ENCODE assay signal across 21 cellular contexts in genomic region chr18:40877096-40877495, GRCh38.
DNase-seq lines count a peak whose midpoint lies in the region; ATAC-seq and TF ChIP-seq lines count a peak whose summit lies in the region.
"Had no signal": no experiment of that assay in that cellular context is flagged by ENCODE, and none has a peak within 500 bp of the region (broad histone marks: within the 10 kb centered on the region; RNA-seq: fewer than 3 reads in every experiment).

No MANE protein-coding gene starts in this region.

- no peaks in the 10 kb centered on the region for H3F3A ChIP-seq in PC-9 (ENCODE audit: insufficient read depth, low read depth)

- ATAC-seq in foreskin keratinocyte, result peak; percentile 90
- ATAC-seq: activated CD4-positive, CD25-positive, alpha-beta regulatory T cell treated with anti-CD3 and anti-CD28 coated beads, Interleukin-2, amount 50 U/mL, for 24 hours; K562; Panc1 had no signal

- intact Hi-C loops in PC-9 (cut with micrococcal nuclease; ENCODE audit: unreplicated experiment), result no loop called here

- H3K4me3 ChIP-seq in PC-9, result no peak overlapping the region
- H3K4me3 ChIP-seq: dorsolateral prefrontal cortex, K562, skin epidermis had no signal

- no TSS peak for BruUV-seq in PC-9 (replicated peaks; lab: Mats Ljungman, UMichigan)

- no peaks in the 10 kb centered on the region for H4K20me1 ChIP-seq in PC-9 (ENCODE audit: insufficient read depth)

- no peak overlapping the region for H3K27ac ChIP-seq in foreskin keratinocyte
- no peak overlapping the region for H3K27ac ChIP-seq in PC-9
- H3K27ac ChIP-seq: dorsolateral prefrontal cortex, skin epidermis had no signal

- H3K4me1 ChIP-seq in foreskin keratinocyte (peaks cover 40% of the 10 kb centered on the region), PC-9 (replicated peaks; ENCODE audit: insufficient read depth) (no peaks in the 10 kb centered on the region)
- H3K4me1 ChIP-seq: Caco-2 had no signal

- no peaks in the 10 kb centered on the region for H3K9me3 ChIP-seq in PC-9 (ENCODE audit: insufficient read depth, low read depth)
- H3K9me3 ChIP-seq: Caco-2 had no signal

- H3K9me2 ChIP-seq in PC-9 (ENCODE audit: insufficient read depth), result no peaks in the 10 kb centered on the region

- no peaks in the 10 kb centered on the region for H3K27me3 ChIP-seq in foreskin keratinocyte
- no peaks in the 10 kb centered on the region for H3K27me3 ChIP-seq in PC-9 (ENCODE audit: insufficient read depth, low read depth)
- H3K27me3 ChIP-seq: dorsolateral prefrontal cortex had no signal

- H2AFZ ChIP-seq in PC-9, result no peak overlapping the region

- no peak overlapping the region for H3K4me2 ChIP-seq in PC-9

- CTCF ChIA-PET in PC-9 (lab: Charles Lee), result no interaction called here

- no peaks in the 10 kb centered on the region for H3K36me3 ChIP-seq in PC-9 (ENCODE audit: low read depth)

- DNase-seq in A172 (ENCODE audit: low spot score) (peak; percentile 95), HS-5 (ENCODE audit: low read depth) (peak; percentile 75), astrocyte of the hippocampus (ENCODE audit: low read depth, low spot score) (peak; percentile 89), foreskin keratinocyte (peak; percentile 96 to 98), PC-9 (no peak), NCI-H1930 (lab: John Stamatoyannopoulos, UW) (no peak), NOMO-1 treated with dmso at 0.1 percent for 144 hours (lab: John Stamatoyannopoulos, UW; ENCODE audit: unreplicated experiment) (no peak)
- no peak for DNase-seq in stimulated activated CD4-positive, alpha-beta T cell treated with anti-CD3 and anti-CD28 coated beads, Interleukin-4, amount 100 ng/mL, for 24 hours
- DNase-seq: activated naive CD8-positive, alpha-beta T cell treated with anti-CD3 and anti-CD28 coated beads, Interleukin-2, amount 10 ng/mL, durations not matched to agents 7 days and 5 days; Caco-2; dorsolateral prefrontal cortex; foreskin melanocyte; midbrain; NCI-H1417; nucleus accumbens; stimulated activated naive CD4-positive, alpha-beta T cell; T-helper 1 cell had no signal

- no peak for TF ChIP-seq CTCF in foreskin keratinocyte (conservative IDR thresholded peaks at IDR 0.05)
- TF ChIP-seq CTCF in PC-9 (conservative IDR thresholded peaks at IDR 0.05), result no peak

- H3K79me2 ChIP-seq in PC-9 (ENCODE audit: low read depth), result no peaks in the 10 kb centered on the region

- POLR2A ChIA-PET in PC-9 (lab: Charles Lee; ENCODE audit: unreplicated experiment), result no interaction called here

Comparison
In these comparisons a context has a peak if more than half of its experiments do, and no peak if none do; other contexts are left out.
1. DNase-seq: peak in A172 (single experiment), HS-5 (single experiment), astrocyte of the hippocampus (single experiment) and foreskin keratinocyte (2 of 2); none in PC-9 (0 of 2), stimulated activated CD4-positive, alpha-beta T cell treated with anti-CD3 and anti-CD28 coated beads, Interleukin-4, amount 100 ng/mL, for 24 hours (single experiment), NCI-H1930 (0 of 2) and NOMO-1 treated with dmso at 0.1 percent for 144 hours (single experiment).